Comparison of ENCODE assay signal across 8 cellular contexts in the genomic region with DNA sequence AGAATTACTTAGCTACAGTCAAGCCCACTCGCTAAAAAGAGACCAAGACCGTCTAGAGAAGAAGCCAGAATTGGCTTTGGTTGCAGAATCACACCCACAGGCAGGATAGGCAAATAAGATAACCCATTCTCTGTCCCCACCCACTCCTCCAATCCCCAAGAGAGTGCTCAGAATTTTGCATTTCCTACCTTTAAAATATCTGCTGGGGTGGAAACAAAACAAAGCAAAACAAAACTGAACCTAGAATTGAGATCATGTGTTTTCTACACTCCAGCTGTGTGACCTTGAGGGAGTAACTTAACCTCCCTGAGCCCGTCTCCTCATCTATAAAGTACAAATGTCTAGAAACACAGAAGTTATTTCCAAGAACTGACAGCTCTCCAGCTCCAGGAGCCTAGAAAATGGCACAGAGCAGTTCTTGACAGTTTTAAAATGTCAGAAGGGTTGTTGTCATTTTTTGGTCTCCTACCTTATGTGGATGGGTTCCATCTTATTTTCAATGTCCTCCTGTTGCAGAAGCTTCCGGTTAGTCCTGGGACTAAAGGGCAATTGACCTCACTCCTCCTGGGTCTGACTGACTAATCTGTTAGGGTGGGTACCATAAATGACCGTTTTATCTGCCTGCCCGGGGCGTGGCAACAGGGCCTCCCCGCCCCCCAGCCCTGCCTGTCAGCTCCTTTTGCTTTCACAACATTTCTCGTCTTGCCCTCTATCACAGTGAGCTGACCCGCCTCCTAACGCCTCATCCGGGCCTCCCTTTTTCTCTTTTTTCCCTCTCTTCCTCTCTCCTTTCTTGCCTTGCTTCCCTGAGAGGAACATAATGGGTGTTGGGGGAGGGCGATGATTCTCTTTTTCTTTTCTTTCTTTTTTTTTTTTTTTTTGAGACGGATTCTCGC.
DNase-seq lines count a peak whose midpoint lies in the region; ATAC-seq, FAIRE-seq and TF ChIP-seq lines count a peak whose summit lies in the region.

No MANE protein-coding gene starts in this region.

- H3K4me1 ChIP-seq in colonic mucosa (no peaks in the 10 kb centered on the region), parathyroid adenoma (no peaks in the 10 kb centered on the region), uterus (no peaks in the 10 kb centered on the region)

- peak overlapping the region; percentile 87 for H3K27ac ChIP-seq in colonic mucosa
- H3K27ac ChIP-seq in parathyroid adenoma, result peak overlapping the region; percentile 79
- H3K27ac ChIP-seq in uterus, result no peak overlapping the region

- H3K9me3 ChIP-seq in colonic mucosa, result no peaks in the 10 kb centered on the region
- no peaks in the 10 kb centered on the region for H3K9me3 ChIP-seq in parathyroid adenoma (ENCODE audit: control insufficient read depth, low read length)
- no peaks in the 10 kb centered on the region for H3K9me3 ChIP-seq in uterus

- H3K36me3 ChIP-seq in colonic mucosa, result no peaks in the 10 kb centered on the region
- H3K36me3 ChIP-seq in parathyroid adenoma (ENCODE audit: control insufficient read depth, insufficient read depth, low read length), result no peaks in the 10 kb centered on the region
- H3K36me3 ChIP-seq in uterus, result no peaks in the 10 kb centered on the region

- H3K79me2 ChIP-seq in parathyroid adenoma, result no peaks in the 10 kb centered on the region

- no peak for FAIRE-seq in frontal cortex (lab: Jason Lieb, UNC)

- H3K9me3 Mint-ChIP-seq in IgD-negative memory B cell, result peaks cover 0 to 2% (median 0%) of the 10 kb centered on the region in 3 donors

- peak overlapping the region; percentile 46 for H3K4me3 ChIP-seq in colonic mucosa
- peak overlapping the region; percentile 47 for H3K4me3 ChIP-seq in parathyroid adenoma (ENCODE audit: low read depth, low read length)
- no peak overlapping the region for H3K4me3 ChIP-seq in uterus

- H3K36me3 Mint-ChIP-seq in IgD-negative memory B cell, result no peaks in the 10 kb centered on the region

- peak overlapping the region; percentile 58 for H3K4me2 ChIP-seq in parathyroid adenoma (ENCODE audit: low read length)

- intact Hi-C loops in colonic mucosa (cut with DNase I), result loop anchor here (5.0 kb wide), 1 partner anchor 37 kb away; no protein-coding TSS in a partner anchor
- intact Hi-C loops in uterus (cut with DNase I; ENCODE audit: low total_unique reads), result no loop called here

- no peaks in the 10 kb centered on the region for H3K27me3 Mint-ChIP-seq in IgD-negative memory B cell

- TF ChIP-seq CTCF in colonic mucosa (IDR thresholded peaks at IDR 0.05) (no peak), parathyroid adenoma (IDR thresholded peaks at IDR 0.05) (no peak), uterus (IDR thresholded peaks at IDR 0.05) (no peak)

- peak overlapping the region; percentile 81 to 94 (median 90) for H3K4me3 Mint-ChIP-seq in IgD-negative memory B cell

- ATAC-seq in GM18520 (IDR thresholded peaks at IDR 0.05; ENCODE audit: unreplicated experiment) (peak; percentile 77), GM21786 (IDR thresholded peaks at IDR 0.05; ENCODE audit: unreplicated experiment) (peak; percentile 72)

- peak; percentile 87 for DNase-seq in colonic mucosa
- no peak for DNase-seq in uterus
- DNase-seq in dedifferentiated amniotic fluid mesenchymal stem cell (ENCODE audit: extremely low spot score), result no peak
- no peak for DNase-seq in frontal cortex (ENCODE audit: low spot score in 2 of 2)

- peak overlapping the region; percentile 75 to 94 (median 86) for H3K27ac Mint-ChIP-seq in IgD-negative memory B cell

- no peak for TF ChIP-seq POLR2A in uterus (IDR thresholded peaks at IDR 0.05)

- H3K4me1 Mint-ChIP-seq in IgD-negative memory B cell, result peaks cover 43 to 45% (median 44%) of the 10 kb centered on the region in 3 donors

- no peak overlapping the region for H2AFZ ChIP-seq in parathyroid adenoma

- H3K27me3 ChIP-seq in colonic mucosa (no peaks in the 10 kb centered on the region), parathyroid adenoma (ENCODE audit: control insufficient read depth, insufficient read depth, low read length) (no peaks in the 10 kb centered on the region), uterus (no peaks in the 10 kb centered on the region)

- peak overlapping the region; percentile 44 to 93 for H3K9ac ChIP-seq in colonic mucosa (ENCODE audit: low read depth in 2 of 2, low read length in 2 of 2)
- no peak overlapping the region for H3K9ac ChIP-seq in parathyroid adenoma

Comparison
In these comparisons a context has a peak if more than half of its experiments do, and no peak if none do; other contexts are left out.
1. H3K27ac ChIP-seq: peak in colonic mucosa (single experiment) and parathyroid adenoma (single experiment); none in uterus (0 of 2).
2. H3K4me3 ChIP-seq: peak in colonic mucosa (single experiment) and parathyroid adenoma (single experiment); none in uterus (0 of 2).